In the genomic region with DNA sequence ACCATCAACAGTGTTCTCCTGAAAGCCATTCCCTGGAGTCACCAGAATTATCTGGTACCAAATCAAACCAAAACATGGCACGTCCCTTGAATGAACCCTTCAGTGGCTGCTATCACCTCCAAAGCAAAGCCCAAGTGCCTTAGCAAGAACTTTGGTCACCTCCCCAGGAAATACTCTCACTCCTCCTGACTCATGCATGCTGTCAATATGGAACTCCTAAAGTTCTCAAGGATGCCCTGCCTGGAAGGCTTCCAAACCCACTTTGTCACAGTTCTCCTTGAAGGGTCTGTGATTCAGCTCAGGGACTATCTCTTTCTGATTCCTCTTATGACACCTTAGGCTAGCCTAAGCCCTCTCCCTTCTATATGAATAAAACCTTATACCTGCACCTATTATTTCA, we compare ENCODE assay signal across 19 cellular contexts.
DNase-seq lines count a peak whose midpoint lies in the region; ATAC-seq, FAIRE-seq and TF ChIP-seq lines count a peak whose summit lies in the region.
"Had no signal": no experiment of that assay in that cellular context is flagged by ENCODE, and none has a peak within 500 bp of the region (broad histone marks: within the 10 kb centered on the region; RNA-seq: fewer than 3 reads in every experiment).

No MANE protein-coding gene starts in this region.

- H3K4me1 ChIP-seq in GM23248 (ENCODE audit: insufficient read depth), result peaks cover 31% of the 10 kb centered on the region
- H3K4me1 ChIP-seq: BE2C had no signal

- H3K79me2 ChIP-seq in GM23248 (ENCODE audit: insufficient read depth), result no peaks in the 10 kb centered on the region

- no peak overlapping the region for H3K9ac ChIP-seq in GM23248
- H3K9ac ChIP-seq: KMS-11 had no signal

- H3K9me2 ChIP-seq in GM23248 (ENCODE audit: insufficient read depth), result no peaks in the 10 kb centered on the region

- no peak overlapping the region for H3K27ac ChIP-seq in GM23248
- H3K27ac ChIP-seq: KMS-11 had no signal

- peaks cover 39% of the 10 kb centered on the region for H3F3A ChIP-seq in GM23248 (ENCODE audit: insufficient read depth)

- H3K9me3 ChIP-seq in GM23248 (ENCODE audit: low read depth), result no peaks in the 10 kb centered on the region
- H3K9me3 ChIP-seq: BE2C had no signal

- no peaks in the 10 kb centered on the region for H4K20me1 ChIP-seq in GM23248 (ENCODE audit: insufficient read depth)

- no peak overlapping the region for H3K4me3 ChIP-seq in GM23248
- no peak overlapping the region for H3K4me3 ChIP-seq in fibroblast of mammary gland (ENCODE audit: control insufficient read depth, low read depth, low read length)

- DNase-seq in Daoy (ENCODE audit: low read depth) (peak; percentile 58), GM23248 (peak; percentile 42), RCC 7860 (ENCODE audit: low spot score) (peak; percentile 89), fibroblast of mammary gland (ENCODE audit: low read depth) (peak; percentile 63), NCI-H1417 (lab: John Stamatoyannopoulos, UW) (no peak), dermis blood vessel endothelial cell (no peak), sciatic nerve (ENCODE audit: low spot score) (no peak)
- DNase-seq: BE2C; CD8-positive, alpha-beta T cell; NCI-H1105 treated with DMSO at 0.1 percent for 48 hours; NCI-H187 treated with DMSO at 0.1 percent for 48 hours; NCI-H2171 treated with DMSO at 0.1 percent for 48 hours; NCI-H510A; NCI-H82; RPMI8226; SW 1271 had no signal

- ATAC-seq in HG02763 (IDR thresholded peaks at IDR 0.05; ENCODE audit: unreplicated experiment), result no peak
- ATAC-seq in sciatic nerve, result no peak
- ATAC-seq: CD8-positive, alpha-beta T cell had no signal

- in situ Hi-C loops in GM23248 (cut with MboI), result no loop called here

- WGBS in GM23248 (ENCODE audit: low coverage in 1 of 2, low lambda C conversion rate in 2 of 2, missing lambda C conversion rate in 2 of 2), 2 experiments, result 48 to 63% methylated on average over 1 of the region's 1 CpG

- intact Hi-C loops in sciatic nerve (cut with DNase I), result no loop called here

- no peak overlapping the region for H2AFZ ChIP-seq in GM23248

- no peaks in the 10 kb centered on the region for H3K27me3 ChIP-seq in GM23248 (replicated peaks; ENCODE audit: insufficient read depth)
- H3K27me3 ChIP-seq: BE2C had no signal

- no peaks in the 10 kb centered on the region for H3K36me3 ChIP-seq in GM23248 (ENCODE audit: low read depth)
- H3K36me3 ChIP-seq: BE2C had no signal

- no peak overlapping the region for H3K4me2 ChIP-seq in GM23248 (ENCODE audit: unreplicated experiment)
- H3K4me2 ChIP-seq: KMS-11 had no signal

- no peak for TF ChIP-seq CTCF in fibroblast of mammary gland (conservative IDR thresholded peaks at IDR 0.05; ENCODE audit: control insufficient read depth, insufficient read depth, low read depth, low read length)

- peak; percentile 89 for FAIRE-seq in RCC 7860 (lab: Jason Lieb, UNC)
- FAIRE-seq: H54 had no signal

Comparison
In these comparisons a context has a peak if more than half of its experiments do, and no peak if none do; other contexts are left out.
1. DNase-seq: peak in Daoy (single experiment), GM23248 (single experiment), RCC 7860 (single experiment) and fibroblast of mammary gland (single experiment); none in NCI-H1417 (0 of 3), dermis blood vessel endothelial cell (single experiment) and sciatic nerve (single experiment).